In genomic region chr3:185851046-185851445, GRCh38 we compare ENCODE assay signal across 38 cellular contexts. TPM values are rescaled to one million over a fixed set of nuclear protein-coding genes. Genes with fewer than 3 reads are reported as not detected.
"Had no signal": no experiment of that assay in that cellular context is flagged by ENCODE, and none has a peak within 500 bp of the region (broad histone marks: within the 10 kb centered on the region; RNA-seq: fewer than 3 reads in every experiment).

No MANE protein-coding gene starts in this region.

- H3K27ac Mint-ChIP-seq: activated CD4-positive, alpha-beta memory T cell treated with anti-CD3 and anti-CD28 coated beads for 36 hours; activated CD4-positive, alpha-beta T cell treated with anti-CD3 and anti-CD28 coated beads, Interleukin-2, amount 10 ng/mL, durations not matched to agents 24 days and 14 days; activated naive CD4-positive, alpha-beta T cell treated with anti-CD3 and anti-CD28 coated beads for 36 hours; activated naive CD8-positive, alpha-beta T cell treated with anti-CD3 and anti-CD28 coated beads for 36 hours; activated T-helper 1 cell treated with anti-CD3 and anti-CD28 coated beads, Interleukin-12 subunit alpha, Interleukin-12 subunit beta, Interleukin-2, Interleukin-4 antibody, amounts not matched to agents 30 ng/mL and 10 ng/mL and 1 ng/mL, durations not matched to agents 14 hours and 24 hours and 36 hours; brain; memory B cell; naive thymus-derived CD8-positive, alpha-beta T cell; stimulated activated memory B cell treated with anti-CD40 and anti-IgM and Interleukin-4, amounts not matched to agents 10 μg/mL and 1 μg/mL and 100 μg/mL, for 72 hours; T-helper 1 cell treated with Interleukin-12 subunit alpha and Interleukin-12 subunit beta and Interleukin-4 antibody, amounts not matched to agents 30 μg/mL and 1 μg/mL, for 36 hours had no signal

- H3K4me1 ChIP-seq: adrenal gland, ascending aorta, pancreas, prostate gland, suprapubic skin, tibial artery, upper lobe of right lung had no signal

- H3K4me3 Mint-ChIP-seq: activated CD4-positive, alpha-beta memory T cell treated with anti-CD3 and anti-CD28 coated beads for 36 hours; activated CD4-positive, alpha-beta T cell treated with anti-CD3 and anti-CD28 coated beads, Interleukin-2, amount 10 ng/mL, durations not matched to agents 24 days and 14 days; activated naive CD4-positive, alpha-beta T cell treated with anti-CD3 and anti-CD28 coated beads for 36 hours; activated naive CD8-positive, alpha-beta T cell treated with anti-CD3 and anti-CD28 coated beads for 36 hours; activated T-helper 1 cell treated with anti-CD3 and anti-CD28 coated beads, Interleukin-12 subunit alpha, Interleukin-12 subunit beta, Interleukin-2, Interleukin-4 antibody, amounts not matched to agents 30 ng/mL and 10 ng/mL and 1 ng/mL, durations not matched to agents 14 hours and 24 hours and 36 hours; brain; memory B cell; naive thymus-derived CD8-positive, alpha-beta T cell; neural crest cell; stimulated activated memory B cell treated with anti-CD40 and anti-IgM and Interleukin-4, amounts not matched to agents 10 μg/mL and 1 μg/mL and 100 μg/mL, for 72 hours; T-helper 1 cell treated with Interleukin-12 subunit alpha and Interleukin-12 subunit beta and Interleukin-4 antibody, amounts not matched to agents 30 μg/mL and 1 μg/mL, for 36 hours had no signal

- H3K36me3 Mint-ChIP-seq: activated naive CD8-positive, alpha-beta T cell treated with anti-CD3 and anti-CD28 coated beads for 36 hours; brain had no signal

- DNase-seq: activated CD4-positive, alpha-beta memory T cell treated with anti-CD3 and anti-CD28 coated beads for 36 hours; activated CD4-positive, alpha-beta T cell treated with anti-CD3 and anti-CD28 coated beads, Interleukin-2, amount 10 ng/mL, durations not matched to agents 24 days and 14 days; activated CD8-positive, alpha-beta memory T cell treated with anti-CD3 and anti-CD28 coated beads, Interleukin-2, amount 50 U/mL, for 4 hours; activated effector memory CD4-positive, alpha-beta T cell treated with anti-CD3 and anti-CD28 coated beads, Interleukin-2, amount 50 U/mL, for 16 hours; activated naive CD4-positive, alpha-beta T cell treated with anti-CD3 and anti-CD28 coated beads for 36 hours; activated naive CD8-positive, alpha-beta T cell treated with anti-CD3 and anti-CD28 coated beads for 36 hours; activated T-cell treated with anti-CD3 and anti-CD28 coated beads, Interleukin-2, amount 50 U/mL, for 1 hour; adrenal gland; dorsolateral prefrontal cortex; effector memory CD4-positive, alpha-beta T cell; erythroblast; head of caudate nucleus; hippocampal formation; kidney; left colon; midbrain; naive thymus-derived CD8-positive, alpha-beta T cell; nucleus accumbens; pancreas; retina; small intestine; stimulated activated CD4-positive, alpha-beta T cell treated with anti-CD3 and anti-CD28 coated beads, Interleukin-4, amount 100 ng/mL, for 4 hours; stimulated activated CD8-positive, alpha-beta memory T cell treated with anti-CD3 and anti-CD28 coated beads, Interleukin-4, amount 100 ng/mL, for 48 hours; T-helper 9 cell; tibial artery; upper lobe of right lung had no signal

- H3K4me3 ChIP-seq: adrenal gland, ascending aorta, coronary artery, dorsolateral prefrontal cortex, pancreas, prostate gland, suprapubic skin, tibial artery, upper lobe of right lung had no signal

- H3K4me1 Mint-ChIP-seq: activated CD4-positive, alpha-beta T cell treated with anti-CD3 and anti-CD28 coated beads, Interleukin-2, amount 10 ng/mL, durations not matched to agents 24 days and 14 days; activated naive CD8-positive, alpha-beta T cell treated with anti-CD3 and anti-CD28 coated beads for 36 hours; brain; memory B cell; naive thymus-derived CD8-positive, alpha-beta T cell; stimulated activated memory B cell treated with anti-CD40 and anti-IgM and Interleukin-4, amounts not matched to agents 10 μg/mL and 1 μg/mL and 100 μg/mL, for 72 hours had no signal

- H3K9me3 Mint-ChIP-seq: activated CD4-positive, alpha-beta T cell treated with anti-CD3 and anti-CD28 coated beads, Interleukin-2, amount 10 ng/mL, durations not matched to agents 24 days and 14 days had no signal

- H3K27ac ChIP-seq: adrenal gland, ascending aorta, coronary artery, dorsolateral prefrontal cortex, pancreas, prostate gland, suprapubic skin, tibial artery, upper lobe of right lung, VCaP had no signal

- ATAC-seq: left colon; naive thymus-derived CD8-positive, alpha-beta T cell; pancreas; sciatic nerve; stimulated activated memory B cell treated with anti-CD40 and anti-IgM and Interleukin-4, amounts not matched to agents 10 μg/mL and 1 μg/mL and 100 μg/mL, for 72 hours; upper lobe of right lung had no signal

- H3K27me3 ChIP-seq: adrenal gland, ascending aorta, pancreas, suprapubic skin, tibial artery, upper lobe of right lung had no signal

- H3K9me3 ChIP-seq: adrenal gland, pancreas, prostate gland, suprapubic skin, upper lobe of right lung had no signal

- H3K36me3 ChIP-seq: adrenal gland, ascending aorta, pancreas, prostate gland, suprapubic skin, tibial artery, upper lobe of right lung had no signal

RNA-seq across cellular contexts. Expression of gene IGF2BP2, which starts 26.2 kb away (rescaled TPM):
- polyA plus RNA-seq: naive thymus-derived CD8-positive, alpha-beta T cell had no signal
